ENCODE assay signal across 17 cellular contexts in the genomic region with DNA sequence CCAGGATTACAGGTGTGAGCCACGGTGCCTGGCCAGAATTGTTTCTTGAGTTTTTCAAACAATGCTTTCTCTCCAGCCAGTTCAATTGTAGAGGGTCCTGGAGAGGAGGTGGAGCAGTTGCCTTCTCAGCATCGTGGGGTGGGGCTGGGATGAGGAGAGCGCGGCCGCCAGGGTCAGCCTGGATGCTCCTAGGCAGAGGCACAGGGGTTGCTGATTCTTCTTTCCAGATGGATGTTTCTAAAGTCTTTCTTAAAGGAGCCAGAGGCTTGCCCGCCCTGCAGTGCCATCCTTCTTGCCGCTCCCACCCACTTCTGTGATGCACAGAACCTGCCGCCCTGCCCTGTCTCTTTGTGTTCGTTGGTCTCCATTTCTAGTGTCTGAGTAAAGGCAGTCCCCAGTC.
A peak's percentile ranks its signal among the peaks of the same experiment; 100 is the strongest.
DNase-seq lines count a peak whose midpoint lies in the region; ATAC-seq and TF ChIP-seq lines count a peak whose summit lies in the region.
"Had no signal": no experiment of that assay in that cellular context is flagged by ENCODE, and none has a peak within 500 bp of the region (broad histone marks: within the 10 kb centered on the region; RNA-seq: fewer than 3 reads in every experiment).

No MANE protein-coding gene starts in this region.

- DNase-seq in PC-9 (no peak), left lung (peak; percentile 2 to 35), spleen (peak; percentile 58), epidermal melanocyte (ENCODE audit: insufficient read length, low spot score) (no peak), mesothelial cell of epicardium (ENCODE audit: low spot score in 2 of 2, unreplicated experiment in 2 of 2) (no peak), cortex of kidney (lab: John Stamatoyannopoulos, UW) (no peak)
- DNase-seq: ACHN; BE2C; Calu3; CD8-positive, alpha-beta T cell; DMS79 treated with DMSO at 0.1 percent for 48 hours; GF-D8 had no signal

- no peaks in the 10 kb centered on the region for H3K9me2 ChIP-seq in PC-9 (ENCODE audit: insufficient read depth)

- H3K9me3 ChIP-seq in PC-9 (ENCODE audit: insufficient read depth, low read depth) (no peaks in the 10 kb centered on the region), left lung (no peaks in the 10 kb centered on the region), spleen (no peaks in the 10 kb centered on the region)
- H3K9me3 ChIP-seq: BE2C, HAP-1 had no signal

- no peaks in the 10 kb centered on the region for H3K9me3 Mint-ChIP-seq in mesothelial cell of epicardium
- H3K9me3 Mint-ChIP-seq: CD8-positive, alpha-beta T cell had no signal

- H2AFZ ChIP-seq in PC-9: no peak overlapping the region

- peaks cover 8% of the 10 kb centered on the region for H3K27me3 Mint-ChIP-seq in mesothelial cell of epicardium (ENCODE audit: low read depth)

- BruUV-seq in PC-9 (replicated peaks; lab: Mats Ljungman, UMichigan): no TSS peak

- intact Hi-C loops in PC-9 (cut with micrococcal nuclease; ENCODE audit: unreplicated experiment): loop anchor here (1.0 kb wide), 1 partner anchor 28 kb away; no protein-coding TSS in a partner anchor
- intact Hi-C loops in left lung (cut with DNase I): no loop called here
- intact Hi-C loops in spleen (cut with DNase I; ENCODE audit: low total_unique reads): no loop called here

- H3K4me3 Mint-ChIP-seq in mesothelial cell of epicardium: no peak overlapping the region
- H3K4me3 Mint-ChIP-seq: CD8-positive, alpha-beta T cell; IgD-negative memory B cell had no signal

- H3K27ac ChIP-seq in PC-9: no peak overlapping the region
- no peak overlapping the region for H3K27ac ChIP-seq in left lung
- no peak overlapping the region for H3K27ac ChIP-seq in spleen

- H3K4me1 ChIP-seq in PC-9 (replicated peaks; ENCODE audit: insufficient read depth) (peaks cover 38% of the 10 kb centered on the region), left lung (peaks cover 0 to 24% of the 10 kb centered on the region in 2 donors), spleen (peaks cover 0 to 33% (median 16%) of the 10 kb centered on the region in 6 donors)
- H3K4me1 ChIP-seq: BE2C, HAP-1 had no signal

- no peak for TF ChIP-seq POLR2A in spleen (IDR thresholded peaks at IDR 0.05)

- H3F3A ChIP-seq in PC-9 (ENCODE audit: insufficient read depth, low read depth): peaks cover 29% of the 10 kb centered on the region

- TF ChIP-seq CTCF in PC-9 (conservative IDR thresholded peaks at IDR 0.05) (no peak), left lung (IDR thresholded peaks at IDR 0.05) (no peak), spleen (IDR thresholded peaks at IDR 0.05 in 8 of 11, conservative IDR thresholded peaks at IDR 0.05 in 3 of 11) (no peak), mesothelial cell of epicardium (IDR thresholded peaks at IDR 0.05; ENCODE audit: unreplicated experiment) (no peak)

- H3K27me3 ChIP-seq in PC-9 (ENCODE audit: insufficient read depth, low read depth) (no peaks in the 10 kb centered on the region), left lung (no peaks in the 10 kb centered on the region), spleen (replicated peaks in 1 of 7) (peaks cover 0 to 23% (median 0%) of the 10 kb centered on the region in 7 donors)
- H3K27me3 ChIP-seq: BE2C had no signal

- peaks cover 7% of the 10 kb centered on the region for H3K4me1 Mint-ChIP-seq in mesothelial cell of epicardium
- H3K4me1 Mint-ChIP-seq: IgD-negative memory B cell had no signal

- no peaks in the 10 kb centered on the region for H3K36me3 Mint-ChIP-seq in mesothelial cell of epicardium
- H3K36me3 Mint-ChIP-seq: CD8-positive, alpha-beta T cell; IgD-negative memory B cell had no signal

- H3K4me3 ChIP-seq in PC-9 (no peak overlapping the region), left lung (no peak overlapping the region), spleen (no peak overlapping the region)
- H3K4me3 ChIP-seq: GM12878, HAP-1 had no signal

- no peaks in the 10 kb centered on the region for H3K36me3 ChIP-seq in PC-9 (ENCODE audit: low read depth)
- H3K36me3 ChIP-seq in left lung: no peaks in the 10 kb centered on the region
- no peaks in the 10 kb centered on the region for H3K36me3 ChIP-seq in spleen
- H3K36me3 ChIP-seq: BE2C, HAP-1 had no signal

- H3K27ac Mint-ChIP-seq in mesothelial cell of epicardium: no peak overlapping the region
- H3K27ac Mint-ChIP-seq: CD8-positive, alpha-beta T cell; IgD-negative memory B cell had no signal

- H3K4me2 ChIP-seq in PC-9: 0 out of 2 replicates have a peak overlapping the region, but pooled peaks have one; percentile 72

- 76 to 92% (median 86%) methylated on average over 9 of the region's 9 CpGs for WGBS in spleen, 5 donors

- ATAC-seq in left lung (no peak), GM21423 (IDR thresholded peaks at IDR 0.05; ENCODE audit: unreplicated experiment) (no peak)
- ATAC-seq: CD8-positive, alpha-beta T cell; GM12878; HepG2 had no signal

- peaks cover 100% of the 10 kb centered on the region for H3K79me2 ChIP-seq in PC-9 (ENCODE audit: low read depth)

- peaks cover 77% of the 10 kb centered on the region for H4K20me1 ChIP-seq in PC-9 (ENCODE audit: insufficient read depth)

- CTCF ChIA-PET in PC-9 (lab: Charles Lee): interaction anchor here (1.6 kb wide), 1 partner anchor 39 kb away, joined by 4 read pairs; no protein-coding TSS in a partner anchor

- POLR2A ChIA-PET in PC-9 (lab: Charles Lee; ENCODE audit: unreplicated experiment): no interaction called here

Comparison
In these comparisons a context has a peak if more than half of its experiments do, and no peak if none do; other contexts are left out.
1. DNase-seq: peak in left lung (2 of 2) and spleen (single experiment); none in PC-9 (0 of 2), epidermal melanocyte (single experiment), mesothelial cell of epicardium (0 of 2) and cortex of kidney (single experiment).